8 cellular contexts compared by ENCODE assay signal in genomic region chr2:239285071-239285931, GRCh38.
DNase-seq lines count a peak whose midpoint lies in the region; ATAC-seq, FAIRE-seq and TF ChIP-seq lines count a peak whose summit lies in the region.

No MANE protein-coding gene starts in this region.

- no peak overlapping the region for H3K4ac ChIP-seq in trophoblast cell (ENCODE audit: low read depth, low read length)

- FAIRE-seq in astrocyte (lab: Jason Lieb, UNC) = no peak

- H3K27ac ChIP-seq in astrocyte (ENCODE audit: low read depth, low read length) (no peak overlapping the region), trophoblast cell (ENCODE audit: low read depth, low read length) (no peak overlapping the region)

- WGBS in trophoblast cell (ENCODE audit: extremely low coverage, insufficient coverage, insufficient read length) = no CpG with 5 or more reads among the region's 26 CpGs

- no peak overlapping the region for H3K23ac ChIP-seq in trophoblast cell (ENCODE audit: low read length)

- H3K27me3 Mint-ChIP-seq in astrocyte (ENCODE audit: low read depth, unreplicated experiment) = no peaks in the 10 kb centered on the region

- no peak overlapping the region for H2BK5ac ChIP-seq in trophoblast cell (ENCODE audit: low read depth, low read length, poor library complexity)

- H3K9me3 ChIP-seq in astrocyte (ENCODE audit: insufficient read depth, low read depth, low read length) (no peaks in the 10 kb centered on the region), mucosa of descending colon (no peaks in the 10 kb centered on the region), trophoblast cell (ENCODE audit: insufficient read depth, low read depth, low read length) (peaks cover 4% of the 10 kb centered on the region)

- intact Hi-C loops in mucosa of descending colon (cut with DNase I, micrococcal nuclease) = no loop called here

- H3K4me1 Mint-ChIP-seq in astrocyte (ENCODE audit: low read depth, unreplicated experiment) = peaks cover 23% of the 10 kb centered on the region

- H3K9me3 Mint-ChIP-seq in astrocyte (ENCODE audit: unreplicated experiment) = no peaks in the 10 kb centered on the region

- H2AFZ ChIP-seq in astrocyte (ENCODE audit: low read depth, low read length) (peak overlapping the region; percentile 59), trophoblast cell (ENCODE audit: insufficient read depth, low read length, poor library complexity) (no peak overlapping the region)

- no peak for DNase-seq in AG10803 (ENCODE audit: low read depth)
- DNase-seq in MV-4-11 (lab: John Stamatoyannopoulos, UW) = peak; percentile 78
- DNase-seq in astrocyte (ENCODE audit: low read depth) = peak; percentile 47
- peak in 1 of 3 donors; percentile 60 for DNase-seq in mucosa of descending colon
- DNase-seq in NCI-H2029 (lab: John Stamatoyannopoulos, UW) = no peak
- DNase-seq in trophoblast cell = no peak

- H3K36me3 Mint-ChIP-seq in astrocyte (ENCODE audit: low read depth, unreplicated experiment) = peaks cover 2% of the 10 kb centered on the region

- H3K9ac ChIP-seq in astrocyte (ENCODE audit: low read length) (peak overlapping the region; percentile 37), trophoblast cell (ENCODE audit: low read length) (no peak overlapping the region)

- H2BK120ac ChIP-seq in trophoblast cell (ENCODE audit: insufficient read depth, low read length, poor library complexity) = no peak overlapping the region

- no peak overlapping the region for H3K4me3 Mint-ChIP-seq in astrocyte (ENCODE audit: unreplicated experiment)

- H4K20me1 ChIP-seq in astrocyte (ENCODE audit: insufficient read depth, low read length) = peaks cover 7% of the 10 kb centered on the region

- H4K12ac ChIP-seq in trophoblast cell (ENCODE audit: low read depth, low read length) = no peak overlapping the region

- no peak overlapping the region for H3K18ac ChIP-seq in trophoblast cell (ENCODE audit: low read length)

- H2BK12ac ChIP-seq in trophoblast cell (ENCODE audit: low read length) = no peak overlapping the region

- no peak overlapping the region for H4K91ac ChIP-seq in trophoblast cell (ENCODE audit: low read depth, low read length)

- H3K36me3 ChIP-seq in astrocyte (ENCODE audit: insufficient read depth, low read length) (no peaks in the 10 kb centered on the region), mucosa of descending colon (ENCODE audit: low read depth) (no peaks in the 10 kb centered on the region), trophoblast cell (ENCODE audit: control insufficient read depth in 1 of 2, insufficient read depth in 2 of 2, low read length in 2 of 2) (no peaks in the 10 kb centered on the region)

- H3K14ac ChIP-seq in trophoblast cell (ENCODE audit: low read length) = no peak overlapping the region

- H3K79me1 ChIP-seq in trophoblast cell (ENCODE audit: low read length) = no peaks in the 10 kb centered on the region

- H4K8ac ChIP-seq in trophoblast cell (ENCODE audit: low read depth, low read length) = no peak overlapping the region

- TF ChIP-seq CTCF in AG10803 (conservative IDR thresholded peaks at IDR 0.05; ENCODE audit: low read length) (no peak), astrocyte (IDR thresholded peaks at IDR 0.05; ENCODE audit: insufficient read depth, low read depth, low read length) (no peak), mucosa of descending colon (IDR thresholded peaks at IDR 0.05) (no peak)

- ATAC-seq in mucosa of descending colon (peak; percentile 75), HG03139 (IDR thresholded peaks at IDR 0.05; ENCODE audit: unreplicated experiment) (no peak), GM19324 (IDR thresholded peaks at IDR 0.05; ENCODE audit: low FRiP score, unreplicated experiment) (no peak)

- no peak overlapping the region for H3K27ac Mint-ChIP-seq in astrocyte (ENCODE audit: unreplicated experiment)

- H3K27me3 ChIP-seq in astrocyte (ENCODE audit: insufficient read depth, low read length) (no peaks in the 10 kb centered on the region), trophoblast cell (ENCODE audit: insufficient read depth, low read length) (no peaks in the 10 kb centered on the region)

- H2AK5ac ChIP-seq in trophoblast cell (ENCODE audit: low read length) = no peak overlapping the region

- H3K79me2 ChIP-seq in astrocyte (ENCODE audit: insufficient read depth, low read length) (peaks cover 12% of the 10 kb centered on the region), trophoblast cell (ENCODE audit: control insufficient read depth, insufficient read depth, low read length, poor library complexity) (no peaks in the 10 kb centered on the region)

- H3K4me3 ChIP-seq in AG10803 (ENCODE audit: low read length) = peak overlapping the region; percentile 16
- no peak overlapping the region for H3K4me3 ChIP-seq in astrocyte (ENCODE audit: insufficient read depth, low read depth, low read length)
- no peak overlapping the region for H3K4me3 ChIP-seq in mucosa of descending colon
- no peak overlapping the region for H3K4me3 ChIP-seq in trophoblast cell (ENCODE audit: low read depth, low read length)

- H3K4me2 ChIP-seq in astrocyte (ENCODE audit: low read length) (peak overlapping the region; percentile 71), trophoblast cell (ENCODE audit: low read length) (no peak overlapping the region)

- H3K4me1 ChIP-seq in astrocyte (ENCODE audit: insufficient read depth, low read length) (peaks cover 11% of the 10 kb centered on the region), mucosa of descending colon (ENCODE audit: low read depth) (peaks cover 22% of the 10 kb centered on the region), trophoblast cell (ENCODE audit: control insufficient read depth in 1 of 2, insufficient read depth in 2 of 2, low read length in 2 of 2) (peaks cover 2 to 5% of the 10 kb centered on the region in 2 experiments)

Comparison
In these comparisons a context has a peak if more than half of its experiments do, and no peak if none do; other contexts are left out.
1. DNase-seq: peak in MV-4-11 (single experiment) and astrocyte (single experiment); none in AG10803 (single experiment), NCI-H2029 (single experiment) and trophoblast cell (0 of 2).